8 cellular contexts compared by ENCODE assay signal in genomic region chr9:114504341-114505186, GRCh38. TPM values are rescaled to one million over a fixed set of nuclear protein-coding genes. Genes with fewer than 3 reads are reported as not detected.
DNase-seq lines count a peak whose midpoint lies in the region; ATAC-seq and TF ChIP-seq lines count a peak whose summit lies in the region.

No MANE protein-coding gene starts in this region.

- no peak for TF ChIP-seq POLR2A in lower leg skin (IDR thresholded peaks at IDR 0.05)

- ATAC-seq in GM21717 (IDR thresholded peaks at IDR 0.05; ENCODE audit: unreplicated experiment), result no peak

- no peaks in the 10 kb centered on the region for H3K9me3 ChIP-seq in BE2C

- peak overlapping the region in 57 of 59 donors; percentile 28 to 98 (median 92) for H3K27ac ChIP-seq in dorsolateral prefrontal cortex

- 8 to 13% methylated on average over 3 to 61 of the region's 101 CpGs for WGBS in lower leg skin, 2 donors

- H3K4me3 ChIP-seq in BE2C (ENCODE audit: low read depth, low read length), result peak overlapping the region; percentile 55
- peak overlapping the region; percentile 43 to 87 (median 73) for H3K4me3 ChIP-seq in dorsolateral prefrontal cortex
- peak overlapping the region; percentile 59 for H3K4me3 ChIP-seq in lower leg skin (ENCODE audit: low read depth, poor library complexity, severe bottlenecking)

- H3K36me3 ChIP-seq in BE2C, result no peaks in the 10 kb centered on the region

- H3K27me3 ChIP-seq in BE2C, result peaks cover 84% of the 10 kb centered on the region
- H3K27me3 ChIP-seq in dorsolateral prefrontal cortex, result peaks cover 0 to 26% (median 0%) of the 10 kb centered on the region in 45 donors

- no peaks in the 10 kb centered on the region for H3K4me1 ChIP-seq in BE2C

- intact Hi-C loops in dorsolateral prefrontal cortex (cut with DNase I), result loop anchor here in 1 of 2 donors (5.0 kb wide), 3 partner anchors 83 to 167 kb away; partner anchors contain the start of genes ATP6V1G1 and TEX53
- intact Hi-C loops in lower leg skin (cut with DNase I; ENCODE audit: low total_unique reads), result loop anchor here (10.0 kb wide), 1 partner anchor 90 kb away; no protein-coding TSS in a partner anchor

- DNase-seq in BE2C, result peak; percentile 26
- peak; percentile 41 for DNase-seq in HPDE6-E6E7 (ENCODE audit: extremely low spot score)
- peak; percentile 58 for DNase-seq in activated CD4-positive, alpha-beta T cell treated with anti-CD3 and anti-CD28 coated beads for 48 hours
- peak in 7 of 10 donors; percentile 36 to 66 (median 44) for DNase-seq in dorsolateral prefrontal cortex
- peak; percentile 27 to 90 for DNase-seq in lower leg skin (ENCODE audit: low spot score in 2 of 2)
- peak in 2 of 3 experiments; percentile 13 to 29 for DNase-seq in stimulated activated CD4-positive, alpha-beta T cell treated with anti-CD3 and anti-CD28 coated beads, TNF-alpha, amount 100 ng/mL, for 4 hours (ENCODE audit: low read depth in 3 of 3)
- DNase-seq in middle frontal gyrus (ENCODE audit: extremely low spot score, low spot score), result no peak

- TF ChIP-seq CTCF in BE2C (IDR thresholded peaks at IDR 0.05; ENCODE audit: low read depth, low read length) (peak; percentile 36; the same call in 1 of the 2 replicates), dorsolateral prefrontal cortex (IDR thresholded peaks at IDR 0.05 in 54 of 56, conservative IDR thresholded peaks at IDR 0.05 in 2 of 56; ENCODE audit: low read depth in 1 of 56, partially characterized antibody in 56 of 56) (peak in 41 of 56 donors; percentile 12 to 62 (median 43)), lower leg skin (IDR thresholded peaks at IDR 0.05) (no peak)

RNA-seq across cellular contexts. Expression of gene WHRN, which starts 0.7 kb away (rescaled TPM):
- 0.20 TPM for polyA plus RNA-seq in BE2C (2012; ENCODE audit: insufficient read depth, insufficient read length, low read depth)
- 100 to 1,000 TPM in 2 of 120 experiments, 10 to 100 TPM in 117, 1 to 10 TPM in 1; 8.2 to 129 (median 33.9) TPM for total RNA-seq in dorsolateral prefrontal cortex
- 10 to 100 TPM in 3 of 4 donors, 1 to 10 TPM in 1; 8.7 to 15.0 (median 10.5) TPM for total RNA-seq in lower leg skin

Comparison
In these comparisons a context has a peak if more than half of its experiments do, and no peak if none do; other contexts are left out.
1. CTCF ChIP-seq: peak in BE2C (single experiment) and dorsolateral prefrontal cortex (41 of 56); none in lower leg skin (0 of 3).
2. Peak in every context shown above with its lines, with median percentiles within 50 percentile points of each other: H3K4me3 ChIP-seq.